Comparison of ENCODE assay signal across 27 cellular contexts in the genomic region with DNA sequence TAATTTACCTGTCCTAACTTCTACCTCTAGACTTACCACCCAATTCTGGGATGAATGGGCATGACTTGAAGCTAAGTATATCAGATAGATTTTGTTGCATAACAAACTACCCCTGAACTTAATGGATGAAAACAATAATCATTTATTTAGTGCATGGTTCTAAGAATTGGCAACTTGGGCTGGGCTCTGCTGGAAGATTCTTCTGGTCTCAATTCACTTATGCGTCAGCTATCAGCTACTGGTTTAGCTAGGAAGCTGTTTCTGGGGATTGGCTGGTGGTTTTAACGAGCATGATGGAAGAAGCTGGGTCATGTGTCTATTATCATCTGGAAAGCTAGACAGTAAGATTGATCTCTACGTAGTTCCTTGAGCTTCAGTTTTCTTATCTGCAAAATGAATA.
"Had no signal": no experiment of that assay in that cellular context is flagged by ENCODE, and none has a peak within 500 bp of the region (broad histone marks: within the 10 kb centered on the region; RNA-seq: fewer than 3 reads in every experiment).

No MANE protein-coding gene starts in this region.

- H3K4me3 Mint-ChIP-seq: dendritic cell treated with granulocyte-macrophage colony-stimulating factor and Interleukin-4, amounts not matched to agents 40 ng/mL and 50 ng/mL, for 4 days; effector memory CD8-positive, alpha-beta T cell; endodermal cell had no signal

- H3K36me3 ChIP-seq: colonic mucosa, esophagus muscularis mucosa, esophagus squamous epithelium, gastroesophageal sphincter, heart left ventricle, heart right ventricle had no signal

- H3K9me3 Mint-ChIP-seq: effector memory CD8-positive, alpha-beta T cell had no signal

- H3K27ac ChIP-seq: colonic mucosa, coronary artery, dorsolateral prefrontal cortex, epithelial cell of prostate, esophagus muscularis mucosa, esophagus squamous epithelium, foreskin keratinocyte, gastroesophageal sphincter, heart left ventricle, heart right ventricle had no signal

- H3K27ac Mint-ChIP-seq: dendritic cell treated with granulocyte-macrophage colony-stimulating factor and Interleukin-4, amounts not matched to agents 40 ng/mL and 50 ng/mL, for 4 days; effector memory CD8-positive, alpha-beta T cell; endodermal cell had no signal

- H3K27me3 ChIP-seq: colonic mucosa, dorsolateral prefrontal cortex, esophagus muscularis mucosa, esophagus squamous epithelium, foreskin keratinocyte, gastroesophageal sphincter, heart left ventricle, heart right ventricle had no signal

- DNase-seq: colonic mucosa; cortex of kidney; dermis blood vessel endothelial cell; dorsolateral prefrontal cortex; effector CD4-positive, alpha-beta T cell; effector CD8-positive, alpha-beta T cell; effector memory CD4-positive, alpha-beta T cell; effector memory CD8-positive, alpha-beta T cell; endodermal cell; erythroblast; esophagus squamous epithelium; foreskin fibroblast; foreskin keratinocyte; foreskin melanocyte; glutamatergic neuron; head of caudate nucleus; heart left ventricle; heart right ventricle had no signal

- H3K9me3 ChIP-seq: colonic mucosa had no signal

- FAIRE-seq: colon, endothelial cell of umbilical vein, frontal cortex had no signal

- ATAC-seq: effector memory CD8-positive, alpha-beta T cell; esophagus mucosa; foreskin keratinocyte; gastroesophageal sphincter; heart left ventricle; heart right ventricle had no signal

- H3K4me1 Mint-ChIP-seq: endodermal cell had no signal

- H3K4me1 ChIP-seq: colonic mucosa, esophagus muscularis mucosa, esophagus squamous epithelium, foreskin keratinocyte, gastroesophageal sphincter, heart left ventricle, heart right ventricle had no signal

- H3K4me3 ChIP-seq: colonic mucosa, coronary artery, dorsolateral prefrontal cortex, esophagus muscularis mucosa, esophagus squamous epithelium, gastroesophageal sphincter, heart left ventricle, heart right ventricle had no signal
